ENCODE assay signal across 1 cellular context in the genomic region with DNA sequence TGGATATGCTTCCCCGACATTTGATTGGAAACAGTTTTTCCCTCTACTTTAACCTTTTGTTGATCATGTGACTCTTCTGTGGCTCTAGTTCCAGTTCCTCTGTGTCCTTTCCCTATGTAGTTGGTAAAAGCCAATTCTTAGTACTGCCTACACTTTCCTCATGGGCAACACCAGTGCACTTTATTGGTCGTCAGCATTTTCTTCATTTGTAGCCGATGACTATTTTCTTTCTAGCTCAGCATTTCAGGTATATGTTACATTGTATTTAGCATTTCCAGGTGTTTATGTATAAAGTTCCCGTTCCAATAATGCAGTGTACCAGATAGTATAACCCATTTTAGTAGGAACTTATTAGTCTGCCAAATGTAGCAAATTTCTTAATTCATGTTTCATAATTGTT.
TF ChIP-seq lines count a peak whose summit lies in the region.

No MANE protein-coding gene starts in this region.

TF ChIP-seq in IMR-90, 13 proteins besides CTCF, POLR2A, EP300 and RAD21:
- peak; percentile 50 for TF ChIP-seq MAFK (IDR thresholded peaks at IDR 0.05; ENCODE audit: low read depth, low read length)
- TF ChIP-seq MXI1 (IDR thresholded peaks at IDR 0.05; ENCODE audit: borderline replicate concordance, low read depth, low read length): no peak
- no peak for TF ChIP-seq CEBPB (IDR thresholded peaks at IDR 0.05; ENCODE audit: low read depth, low read length)
- TF ChIP-seq MAZ (IDR thresholded peaks at IDR 0.05; ENCODE audit: borderline replicate concordance, low read depth, low read length): no peak
- no peak for TF ChIP-seq SMC3 (IDR thresholded peaks at IDR 0.05; ENCODE audit: low read depth, low read length)
- no peak for TF ChIP-seq RCOR1 (IDR thresholded peaks at IDR 0.05; ENCODE audit: insufficient replicate concordance, low read length)
TF ChIP-seq in IMR-90: peak in this region for 1.
